8 cellular contexts compared by ENCODE assay signal in the genomic region with DNA sequence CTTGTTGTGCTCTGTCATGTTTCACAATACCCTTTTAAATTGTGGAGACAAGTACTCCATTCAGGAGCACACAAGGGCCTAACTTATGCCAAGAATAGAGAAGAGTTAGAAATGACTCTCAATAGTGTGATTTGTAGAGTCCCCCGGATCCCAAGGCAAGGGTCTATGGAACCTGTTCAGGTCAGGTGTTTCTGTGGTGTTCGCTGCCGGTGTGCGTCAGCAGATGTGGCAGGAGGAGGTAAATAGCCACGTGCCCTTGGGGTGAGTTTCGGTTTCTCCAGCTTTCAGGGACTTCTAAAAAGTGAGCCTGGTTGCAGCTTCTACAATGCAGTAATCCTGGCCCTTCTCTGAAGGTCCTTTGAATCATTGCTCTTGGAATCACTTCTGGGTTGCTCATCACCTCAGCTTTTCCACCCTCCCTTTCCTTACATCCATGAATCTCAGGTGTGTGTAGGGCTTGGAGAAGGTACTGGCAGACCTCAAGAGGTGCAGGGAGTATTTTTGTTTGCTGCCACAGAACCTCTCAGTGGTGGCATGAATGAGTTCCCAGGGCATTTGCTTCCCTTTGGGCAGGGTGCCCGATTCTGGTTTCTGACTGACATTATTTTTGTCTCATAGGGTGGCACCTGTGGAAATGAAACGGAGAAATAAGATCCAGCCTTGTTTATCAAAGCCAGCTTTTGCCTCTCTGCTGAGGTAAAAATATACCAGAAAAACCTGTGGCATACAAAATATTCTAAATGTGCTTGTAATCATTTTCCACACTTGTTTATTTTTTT. TPM values are rescaled to one million over a fixed set of nuclear protein-coding genes. Genes with fewer than 3 reads are reported as not detected.
DNase-seq lines count a peak whose midpoint lies in the region; ATAC-seq lines count a peak whose summit lies in the region.

No MANE protein-coding gene starts in this region.

- POLR2A ChIA-PET in activated CD4-positive, alpha-beta T cell treated with anti-CD3 and anti-CD28 coated beads for 36 hours (lab: Charles Lee): no interaction called here

- peak overlapping the region; percentile 17 for H3K27ac ChIP-seq in temporal lobe (ENCODE audit: low read depth, low read length)

- CTCF ChIA-PET in activated CD4-positive, alpha-beta T cell treated with anti-CD3 and anti-CD28 coated beads for 36 hours (lab: Charles Lee): interaction anchor here (0.6 kb wide), 1 partner anchor 1024 kb away, joined by 3 read pairs; no protein-coding TSS in a partner anchor

- H3K27me3 Mint-ChIP-seq in activated CD4-positive, alpha-beta T cell treated with anti-CD3 and anti-CD28 coated beads for 36 hours: peaks cover 13% of the 10 kb centered on the region

- peak; percentile 17 for DNase-seq in activated CD4-positive, alpha-beta T cell treated with anti-CD3 and anti-CD28 coated beads for 36 hours
- DNase-seq in activated CD4-positive, alpha-beta T cell treated with anti-CD3 and anti-CD28 coated beads for 1 hour: no peak
- peak; percentile 87 for DNase-seq in globus pallidus (ENCODE audit: low spot score)
- no peak for DNase-seq in H4 (ENCODE audit: low spot score)
- no peak for DNase-seq in OCI-M2 (lab: John Stamatoyannopoulos, UW; ENCODE audit: unreplicated experiment)
- no peak for DNase-seq in GF-D8 (lab: John Stamatoyannopoulos, UW)

- H3K27ac Mint-ChIP-seq in activated CD4-positive, alpha-beta T cell treated with anti-CD3 and anti-CD28 coated beads for 36 hours: no peak overlapping the region

- H3K4me1 Mint-ChIP-seq in activated CD4-positive, alpha-beta T cell treated with anti-CD3 and anti-CD28 coated beads for 36 hours: peaks cover 5% of the 10 kb centered on the region

- ATAC-seq in activated CD4-positive, alpha-beta T cell treated with anti-CD3 and anti-CD28 coated beads for 36 hours: peak; percentile 30
- peak; percentile 65 for ATAC-seq in HG03196 (IDR thresholded peaks at IDR 0.05; ENCODE audit: unreplicated experiment)

- no peaks in the 10 kb centered on the region for H3K36me3 Mint-ChIP-seq in activated CD4-positive, alpha-beta T cell treated with anti-CD3 and anti-CD28 coated beads for 36 hours (ENCODE audit: low read depth)

- H3K9me3 Mint-ChIP-seq in activated CD4-positive, alpha-beta T cell treated with anti-CD3 and anti-CD28 coated beads for 36 hours (ENCODE audit: low read depth): no peaks in the 10 kb centered on the region

- H3K4me3 Mint-ChIP-seq in activated CD4-positive, alpha-beta T cell treated with anti-CD3 and anti-CD28 coated beads for 36 hours: no peak overlapping the region

- intact Hi-C loops in activated CD4-positive, alpha-beta T cell treated with anti-CD3 and anti-CD28 coated beads for 36 hours (cut with DNase I, micrococcal nuclease): no loop called here

RNA-seq across cellular contexts. Expression of gene ST3GAL6, which starts 7.3 kb away (rescaled TPM):
- total RNA-seq in activated CD4-positive, alpha-beta T cell treated with anti-CD3 and anti-CD28 coated beads for 36 hours: not detected
- 13.0 TPM for total RNA-seq in temporal lobe
- 4.6 and 11.9 TPM in 2 replicates for total RNA-seq in H4 (2014; rRNA removed; shearing (Covaris generic))

Comparison
In these comparisons a context has a peak if more than half of its experiments do, and no peak if none do; other contexts are left out.
1. DNase-seq: peak in activated CD4-positive, alpha-beta T cell treated with anti-CD3 and anti-CD28 coated beads for 36 hours (single experiment) and globus pallidus (single experiment); none in activated CD4-positive, alpha-beta T cell treated with anti-CD3 and anti-CD28 coated beads for 1 hour (single experiment), H4 (single experiment), OCI-M2 (single experiment) and GF-D8 (single experiment).